ENCODE assay signal across 21 cellular contexts in genomic region chr1:235180916-235181315, GRCh38. TPM values are rescaled to one million over a fixed set of nuclear protein-coding genes. Genes with fewer than 3 reads are reported as not detected.
DNase-seq lines count a peak whose midpoint lies in the region; ATAC-seq and TF ChIP-seq lines count a peak whose summit lies in the region.
"Had no signal": no experiment of that assay in that cellular context is flagged by ENCODE, and none has a peak within 500 bp of the region (broad histone marks: within the 10 kb centered on the region; RNA-seq: fewer than 3 reads in every experiment).

No MANE protein-coding gene starts in this region.

- H3K9me3 Mint-ChIP-seq in activated naive CD8-positive, alpha-beta T cell treated with anti-CD3 and anti-CD28 coated beads, Interleukin-2, amount 50 U/mL, for 24 hours = no peaks in the 10 kb centered on the region
- no peaks in the 10 kb centered on the region for H3K9me3 Mint-ChIP-seq in activated naive CD8-positive, alpha-beta T cell treated with anti-CD3 and anti-CD28 coated beads for 36 hours
- no peaks in the 10 kb centered on the region for H3K9me3 Mint-ChIP-seq in effector memory CD8-positive, alpha-beta T cell
- H3K9me3 Mint-ChIP-seq: CD14-positive monocyte; CD4-positive, alpha-beta memory T cell; GM23338; H9 had no signal

- no peak for DNase-seq in activated naive CD8-positive, alpha-beta T cell treated with anti-CD3 and anti-CD28 coated beads, Interleukin-2, amount 50 U/mL, for 24 hours
- DNase-seq in activated naive CD8-positive, alpha-beta T cell treated with anti-CD3 and anti-CD28 coated beads for 36 hours = no peak
- DNase-seq in effector memory CD8-positive, alpha-beta T cell = no peak
- DNase-seq in germinal center (ENCODE audit: low spot score) = no peak
- no peak for DNase-seq in brain microvascular endothelial cell
- DNase-seq in stimulated activated CD4-positive, alpha-beta T cell treated with anti-CD3 and anti-CD28 coated beads, Interleukin-1b, Interleukin-23, amount 100 ng/mL, for 48 hours = no peak
- DNase-seq: ACHN; AML-193; BE2C; Calu3; CD4-positive, alpha-beta memory T cell; COR-L47; DMS153; DND-41; H9 had no signal

- peaks cover 34% of the 10 kb centered on the region for H3K36me3 Mint-ChIP-seq in activated naive CD8-positive, alpha-beta T cell treated with anti-CD3 and anti-CD28 coated beads, Interleukin-2, amount 50 U/mL, for 24 hours (ENCODE audit: low read depth)
- peaks cover 13% of the 10 kb centered on the region for H3K36me3 Mint-ChIP-seq in activated naive CD8-positive, alpha-beta T cell treated with anti-CD3 and anti-CD28 coated beads for 36 hours
- H3K36me3 Mint-ChIP-seq in effector memory CD8-positive, alpha-beta T cell (ENCODE audit: insufficient read depth) = peaks cover 60% of the 10 kb centered on the region

- H3K36me3 ChIP-seq in KMS-11 (ENCODE audit: insufficient read depth) (no peaks in the 10 kb centered on the region), brain microvascular endothelial cell (replicated peaks) (peaks cover 25% of the 10 kb centered on the region)

- no peak overlapping the region for H3K4me3 Mint-ChIP-seq in activated naive CD8-positive, alpha-beta T cell treated with anti-CD3 and anti-CD28 coated beads, Interleukin-2, amount 50 U/mL, for 24 hours
- no peak overlapping the region for H3K4me3 Mint-ChIP-seq in activated naive CD8-positive, alpha-beta T cell treated with anti-CD3 and anti-CD28 coated beads for 36 hours
- no peak overlapping the region for H3K4me3 Mint-ChIP-seq in effector memory CD8-positive, alpha-beta T cell
- H3K4me3 Mint-ChIP-seq: CD14-positive monocyte, GM23338, H9 had no signal

- H2AFZ ChIP-seq in KMS-11 (ENCODE audit: low read depth) = no peak overlapping the region
- H2AFZ ChIP-seq: GM23338 had no signal

- peak overlapping the region; percentile 14; the same call in 1 of the 2 replicates for H3K4me2 ChIP-seq in KMS-11
- H3K4me2 ChIP-seq: BLaER1 treated with 17β-estradiol and CSF1 and Interleukin-3, amounts not matched to agents 10 nM and 100 nM; GM23338 had no signal

- no peak overlapping the region for H3K9ac ChIP-seq in KMS-11
- H3K9ac ChIP-seq: BLaER1 treated with 17β-estradiol and CSF1 and Interleukin-3, amounts not matched to agents 10 nM and 100 nM had no signal

- TF ChIP-seq CTCF in KMS-11 (conservative IDR thresholded peaks at IDR 0.05; ENCODE audit: low read depth, low read length) (no peak), brain microvascular endothelial cell (IDR thresholded peaks at IDR 0.05; ENCODE audit: low read depth, low read length, missing control alignments) (no peak)

- H3K4me3 ChIP-seq in KMS-11 (IDR thresholded peaks at IDR 0.05; ENCODE audit: insufficient read depth, low read depth, low read length) (no peak overlapping the region), brain microvascular endothelial cell (ENCODE audit: low read depth, low read length) (no peak overlapping the region)
- H3K4me3 ChIP-seq: BLaER1 treated with 17β-estradiol and CSF1 and Interleukin-3, amounts not matched to agents 10 nM and 100 nM; GM23338 had no signal

- peak overlapping the region; percentile 28; the same call in 1 of the 2 replicates for H3K27ac ChIP-seq in KMS-11
- no peak overlapping the region for H3K27ac ChIP-seq in brain microvascular endothelial cell
- H3K27ac ChIP-seq: 22Rv1; BLaER1 treated with 17β-estradiol and CSF1 and Interleukin-3, amounts not matched to agents 10 nM and 100 nM had no signal

- H3K4me1 Mint-ChIP-seq in activated naive CD8-positive, alpha-beta T cell treated with anti-CD3 and anti-CD28 coated beads, Interleukin-2, amount 50 U/mL, for 24 hours = peaks cover 12% of the 10 kb centered on the region
- H3K4me1 Mint-ChIP-seq in activated naive CD8-positive, alpha-beta T cell treated with anti-CD3 and anti-CD28 coated beads for 36 hours = peaks cover 13% of the 10 kb centered on the region
- H3K4me1 Mint-ChIP-seq in effector memory CD8-positive, alpha-beta T cell (ENCODE audit: low read depth in 2 of 2) = peaks cover 12 to 23% of the 10 kb centered on the region in 2 donors
- H3K4me1 Mint-ChIP-seq: CD14-positive monocyte had no signal

- in situ Hi-C loops in brain microvascular endothelial cell (cut with HindIII; ENCODE audit: low pct_ligation_motif_present, low sequenced_read_pairs) = no loop called here

- H3K79me2 ChIP-seq in KMS-11 (ENCODE audit: insufficient read depth, low read depth) = no peaks in the 10 kb centered on the region

- no peaks in the 10 kb centered on the region for H4K20me1 ChIP-seq in KMS-11 (ENCODE audit: insufficient read depth)

- ATAC-seq in activated naive CD8-positive, alpha-beta T cell treated with anti-CD3 and anti-CD28 coated beads, Interleukin-2, amount 50 U/mL, for 24 hours = no peak
- ATAC-seq in effector memory CD8-positive, alpha-beta T cell (replicated peaks) = no peak
- ATAC-seq: GM23338, HCT116 had no signal

- H3K4me1 ChIP-seq in KMS-11 (ENCODE audit: low read depth, poor library complexity, severe bottlenecking) = peaks cover 42% of the 10 kb centered on the region
- H3K4me1 ChIP-seq: BE2C; BLaER1 treated with 17β-estradiol and CSF1 and Interleukin-3, amounts not matched to agents 10 nM and 100 nM had no signal

- H3K27ac Mint-ChIP-seq in activated naive CD8-positive, alpha-beta T cell treated with anti-CD3 and anti-CD28 coated beads, Interleukin-2, amount 50 U/mL, for 24 hours = peak overlapping the region; percentile 6
- no peak overlapping the region for H3K27ac Mint-ChIP-seq in activated naive CD8-positive, alpha-beta T cell treated with anti-CD3 and anti-CD28 coated beads for 36 hours
- peak overlapping the region; percentile 61 to 84 for H3K27ac Mint-ChIP-seq in effector memory CD8-positive, alpha-beta T cell
- H3K27ac Mint-ChIP-seq: GM23338 had no signal

- H3K27me3 ChIP-seq in KMS-11 (ENCODE audit: insufficient read depth, low read depth) (no peaks in the 10 kb centered on the region), brain microvascular endothelial cell (replicated peaks) (no peaks in the 10 kb centered on the region)
- H3K27me3 ChIP-seq: BE2C; BLaER1 treated with 17β-estradiol and CSF1 and Interleukin-3, amounts not matched to agents 10 nM and 100 nM had no signal

- H3K27me3 Mint-ChIP-seq in activated naive CD8-positive, alpha-beta T cell treated with anti-CD3 and anti-CD28 coated beads, Interleukin-2, amount 50 U/mL, for 24 hours = no peaks in the 10 kb centered on the region
- H3K27me3 Mint-ChIP-seq in activated naive CD8-positive, alpha-beta T cell treated with anti-CD3 and anti-CD28 coated beads for 36 hours = no peaks in the 10 kb centered on the region
- H3K27me3 Mint-ChIP-seq in effector memory CD8-positive, alpha-beta T cell = no peaks in the 10 kb centered on the region
- H3K27me3 Mint-ChIP-seq: CD4-positive, alpha-beta memory T cell had no signal

RNA-seq across cellular contexts. Expression of gene RBM34, which starts 19.9 kb away (rescaled TPM):
- 100 to 1,000 TPM; 143 to 156 TPM for total RNA-seq in activated naive CD8-positive, alpha-beta T cell treated with anti-CD3 and anti-CD28 coated beads for 36 hours

RNA-seq across cellular contexts. Expression of gene TOMM20, which starts 52.3 kb away (rescaled TPM):
- 100 to 1,000 TPM; 131 to 150 TPM for total RNA-seq in activated naive CD8-positive, alpha-beta T cell treated with anti-CD3 and anti-CD28 coated beads for 36 hours
